Comparison of ENCODE assay signal across 11 cellular contexts in genomic region chr12:47825239-47825639, GRCh38. TPM values are rescaled to one million over a fixed set of nuclear protein-coding genes. Genes with fewer than 3 reads are reported as not detected.
DNase-seq lines count a peak whose midpoint lies in the region; ATAC-seq and TF ChIP-seq lines count a peak whose summit lies in the region.
"Had no signal": no experiment of that assay in that cellular context is flagged by ENCODE, and none has a peak within 500 bp of the region (broad histone marks: within the 10 kb centered on the region; RNA-seq: fewer than 3 reads in every experiment).

No MANE protein-coding gene starts in this region.

- H3K27ac ChIP-seq in CD4-positive, alpha-beta memory T cell (ENCODE audit: low read depth, low read length), result peak overlapping the region; percentile 53
- H3K27ac ChIP-seq in PC-9 (peak overlapping the region; percentile 71), epithelial cell of prostate (peak overlapping the region; percentile 73)

- H3K9me3 ChIP-seq in CD4-positive, alpha-beta memory T cell (ENCODE audit: control insufficient read depth in 1 of 2, low read length in 2 of 2), result no peaks in the 10 kb centered on the region
- no peaks in the 10 kb centered on the region for H3K9me3 ChIP-seq in PC-9 (ENCODE audit: insufficient read depth, low read depth)

- H3K27ac Mint-ChIP-seq in CD4-positive, alpha-beta memory T cell, result peak overlapping the region; percentile 93 to 98 (median 96)

- no peaks in the 10 kb centered on the region for H4K20me1 ChIP-seq in PC-9 (ENCODE audit: insufficient read depth)

- H3K9me2 ChIP-seq in PC-9 (ENCODE audit: insufficient read depth), result no peaks in the 10 kb centered on the region

- H2AFZ ChIP-seq in PC-9, result no peak overlapping the region

- CTCF ChIA-PET in CD4-positive, alpha-beta memory T cell (lab: Charles Lee; ENCODE audit: partially characterized antibody), result interaction anchor here (1.6 to 22.4 kb wide), 4 partner anchors 10 to 83 kb away, joined by 4 to 568 read pairs (median 10); no protein-coding TSS in a partner anchor
- CTCF ChIA-PET in PC-9 (lab: Charles Lee), result interaction anchor here (0.6 kb wide), 1 partner anchor 11 kb away, joined by 3 read pairs; no protein-coding TSS in a partner anchor

- H3F3A ChIP-seq in PC-9 (ENCODE audit: insufficient read depth, low read depth), result peaks cover 59% of the 10 kb centered on the region

- H3K9me3 Mint-ChIP-seq in CD4-positive, alpha-beta memory T cell, result peaks cover 0 to 2% (median 0%) of the 10 kb centered on the region in 8 donors

- no peaks in the 10 kb centered on the region for H3K27me3 ChIP-seq in CD4-positive, alpha-beta memory T cell (ENCODE audit: insufficient read depth, low read length)
- no peaks in the 10 kb centered on the region for H3K27me3 ChIP-seq in PC-9 (ENCODE audit: insufficient read depth, low read depth)

- BruUV-seq in PC-9 (replicated peaks; lab: Mats Ljungman, UMichigan), result no TSS peak

- no peak for TF ChIP-seq CTCF in PC-9 (conservative IDR thresholded peaks at IDR 0.05)

- intact Hi-C loops in CD4-positive, alpha-beta memory T cell (cut with micrococcal nuclease), result no loop called here
- intact Hi-C loops in PC-9 (cut with micrococcal nuclease; ENCODE audit: unreplicated experiment), result loop anchor here (1.0 to 10.0 kb wide), 3 partner anchors 10 to 550 kb away; no protein-coding TSS in a partner anchor
- intact Hi-C loops in posterior vena cava (cut with DNase I), result no loop called here

- H3K4me1 Mint-ChIP-seq in CD4-positive, alpha-beta memory T cell, result peaks cover 61 to 93% (median 80%) of the 10 kb centered on the region in 4 donors

- no peaks in the 10 kb centered on the region for H3K36me3 ChIP-seq in CD4-positive, alpha-beta memory T cell (ENCODE audit: insufficient read depth, low read length)
- H3K36me3 ChIP-seq in PC-9 (ENCODE audit: low read depth), result no peaks in the 10 kb centered on the region

- no peak overlapping the region for H3K4me3 ChIP-seq in CD4-positive, alpha-beta memory T cell (ENCODE audit: low read length in 2 of 2)
- no peak overlapping the region for H3K4me3 ChIP-seq in PC-9

- H3K4me2 ChIP-seq in PC-9, result peak overlapping the region; percentile 45

- H3K4me1 ChIP-seq in CD4-positive, alpha-beta memory T cell (ENCODE audit: insufficient read depth, low read length), result peaks cover 97% of the 10 kb centered on the region
- H3K4me1 ChIP-seq in PC-9 (replicated peaks; ENCODE audit: insufficient read depth), result peaks cover 95% of the 10 kb centered on the region

- H3K4me3 Mint-ChIP-seq in CD4-positive, alpha-beta memory T cell, result peak overlapping the region in 7 of 8 donors; percentile 24 to 88 (median 83)

- no peaks in the 10 kb centered on the region for H3K36me3 Mint-ChIP-seq in CD4-positive, alpha-beta memory T cell

- DNase-seq in CD4-positive, alpha-beta memory T cell, result no peak
- DNase-seq in PC-9 (peak; percentile 80 to 88), epithelial cell of prostate (ENCODE audit: low read depth, low spot score) (no peak), posterior vena cava (ENCODE audit: low spot score) (peak; percentile 87), left lobe of liver (ENCODE audit: low spot score) (no peak), NCI-H1930 (lab: John Stamatoyannopoulos, UW) (no peak), NCI-H510A treated with DMSO at 0.1 percent for 48 hours (lab: John Stamatoyannopoulos, UW) (no peak)
- DNase-seq: dermis blood vessel endothelial cell; Kasumi-1; stimulated activated CD4-positive, alpha-beta T cell treated with anti-CD3 and anti-CD28 coated beads, Interleukin-15, amount 100 ng/mL, for 24 hours had no signal

- ATAC-seq in left lobe of liver (no peak), GM21381 (IDR thresholded peaks at IDR 0.05; ENCODE audit: unreplicated experiment) (no peak)

- H3K27me3 Mint-ChIP-seq in CD4-positive, alpha-beta memory T cell, result no peaks in the 10 kb centered on the region

- H3K79me2 ChIP-seq in PC-9 (ENCODE audit: low read depth), result peaks cover 2% of the 10 kb centered on the region

- POLR2A ChIA-PET in CD4-positive, alpha-beta memory T cell (lab: Charles Lee; ENCODE audit: partially characterized antibody), result interaction anchor here (1.6 to 19.2 kb wide), 6 partner anchors 8 to 119 kb away, joined by 4 to 516 read pairs (median 10); partner anchors contain the start of gene RPAP3
- POLR2A ChIA-PET in PC-9 (lab: Charles Lee; ENCODE audit: unreplicated experiment), result interaction anchor here (0.5 to 0.6 kb wide), 3 partner anchors 10 to 29 kb away, joined by 3 to 10 read pairs (median 3); no protein-coding TSS in a partner anchor

RNA-seq across cellular contexts. Expression of gene HDAC7, which starts 5.5 kb away (rescaled TPM):
- 100 to 1,000 TPM; 139 to 142 TPM for total RNA-seq in CD4-positive, alpha-beta memory T cell
- 10 to 100 TPM in 1 of 2 donors, 1 to 10 TPM in 1; 7.9 to 26.8 TPM for polyA plus RNA-seq in CD4-positive, alpha-beta memory T cell
- total RNA-seq in PC-9 (2021) (106 and 114 TPM in 2 replicates), posterior vena cava (100 to 1,000 TPM; 111 to 126 TPM), left lobe of liver (8.1 TPM)

RNA-seq across cellular contexts. Expression of gene SLC48A1, which starts 52.2 kb away (rescaled TPM):
- total RNA-seq in CD4-positive, alpha-beta memory T cell, result 10 to 100 TPM; 12.1 to 12.3 TPM
- polyA plus RNA-seq in CD4-positive, alpha-beta memory T cell, result 1 to 10 TPM; 8.7 to 9.0 TPM
- total RNA-seq in PC-9 (2021) (76.4 and 108 TPM in 2 replicates), posterior vena cava (10 to 100 TPM; 28.5 to 33.8 TPM), left lobe of liver (14.1 TPM)

Comparison
In these comparisons a context has a peak if more than half of its experiments do, and no peak if none do; other contexts are left out.
1. DNase-seq: peak in PC-9 (2 of 2) and posterior vena cava (single experiment); none in CD4-positive, alpha-beta memory T cell (0 of 5), epithelial cell of prostate (single experiment), left lobe of liver (single experiment), NCI-H1930 (0 of 2) and NCI-H510A treated with DMSO at 0.1 percent for 48 hours (single experiment).
2. RNA of gene HDAC7, which starts 5.5 kb away (total RNA-seq): 139 to 142 TPM in CD4-positive, alpha-beta memory T cell, 111 to 126 TPM in posterior vena cava and 106 to 114 TPM in PC-9; 8.1 TPM in left lobe of liver (single experiment); every median in the first group is over 10 times any median in the second.
3. Peak in every context shown above with its lines, with median percentiles within 50 percentile points of each other: H3K27ac ChIP-seq.